Comparison of ENCODE assay signal across 20 cellular contexts in the genomic region with DNA sequence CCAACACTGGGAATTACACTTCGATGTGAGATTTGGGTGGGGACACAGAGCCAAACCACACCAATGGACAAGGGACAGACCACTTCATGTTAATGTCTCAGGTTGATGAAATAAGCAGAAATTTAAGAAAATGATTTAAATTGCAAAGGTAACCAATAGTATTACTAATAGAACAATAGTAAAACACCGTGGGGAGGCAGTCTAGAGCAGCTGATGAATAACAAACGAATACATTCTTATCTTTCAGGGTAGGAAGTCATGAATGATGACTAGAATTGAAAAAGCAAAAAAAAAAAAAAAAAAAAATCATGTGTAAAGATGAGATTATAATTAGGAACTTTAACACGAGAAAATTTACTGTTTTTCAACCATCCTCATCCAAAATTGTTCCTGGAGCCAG.
"Had no signal": no experiment of that assay in that cellular context is flagged by ENCODE, and none has a peak within 500 bp of the region (broad histone marks: within the 10 kb centered on the region; RNA-seq: fewer than 3 reads in every experiment).

No MANE protein-coding gene starts in this region.

- H3K9me3 Mint-ChIP-seq: neural crest cell had no signal

- H3K4me3 Mint-ChIP-seq: endodermal cell; immature natural killer cell; memory B cell; mesothelial cell of epicardium; natural killer cell; neural crest cell; stimulated activated effector memory CD8-positive, alpha-beta T cell treated with anti-CD3 and anti-CD28 coated beads, Interleukin-12 subunit alpha, Interleukin-12 subunit beta, amount 100 ng/mL, for 72 hours; type B pancreatic cell had no signal

- H3K4me1 Mint-ChIP-seq: immature natural killer cell; memory B cell; mesothelial cell of epicardium; natural killer cell; neural crest cell; stimulated activated effector memory CD8-positive, alpha-beta T cell treated with anti-CD3 and anti-CD28 coated beads, Interleukin-12 subunit alpha, Interleukin-12 subunit beta, amount 100 ng/mL, for 72 hours had no signal

- DNase-seq: effector CD4-positive, alpha-beta T cell; endodermal cell; erythroblast; foreskin keratinocyte; immature natural killer cell; left lung; lower lobe of right lung; natural killer cell; ovary; right cardiac atrium; stimulated activated CD4-positive, alpha-beta T cell treated with anti-CD3 and anti-CD28 coated beads, Interleukin-4, amount 100 ng/mL, for 1 hour; stimulated activated CD8-positive, alpha-beta memory T cell treated with anti-CD3 and anti-CD28 coated beads, Interleukin-4, amount 100 ng/mL, for 48 hours; stimulated activated naive CD8-positive, alpha-beta T cell treated with anti-CD3 and anti-CD28 coated beads, Interleukin-15, Interleukin-2, amounts not matched to agents 100 U/mL and 50 U/mL, for 24 hours; thyroid gland had no signal

- H3K27me3 Mint-ChIP-seq: memory B cell, type B pancreatic cell had no signal

- H3K27ac Mint-ChIP-seq: endodermal cell; immature natural killer cell; memory B cell; mesothelial cell of epicardium; natural killer cell; stimulated activated effector memory CD8-positive, alpha-beta T cell treated with anti-CD3 and anti-CD28 coated beads, Interleukin-12 subunit alpha, Interleukin-12 subunit beta, amount 100 ng/mL, for 72 hours; type B pancreatic cell had no signal

- H3K27ac ChIP-seq: foreskin keratinocyte, left lung, lower lobe of right lung, ovary, suprapubic skin, thyroid gland had no signal

- H3K36me3 Mint-ChIP-seq: immature natural killer cell; memory B cell; mesothelial cell of epicardium; natural killer cell; stimulated activated effector memory CD8-positive, alpha-beta T cell treated with anti-CD3 and anti-CD28 coated beads, Interleukin-12 subunit alpha, Interleukin-12 subunit beta, amount 100 ng/mL, for 72 hours; type B pancreatic cell had no signal

- ATAC-seq: foreskin keratinocyte; left lung; lower lobe of right lung; natural killer cell; right cardiac atrium; stimulated activated effector memory CD8-positive, alpha-beta T cell treated with anti-CD3 and anti-CD28 coated beads, Interleukin-12 subunit alpha, Interleukin-12 subunit beta, amount 100 ng/mL, for 72 hours; stimulated activated naive CD8-positive, alpha-beta T cell treated with anti-CD3 and anti-CD28 coated beads, Interleukin-15, Interleukin-2, amounts not matched to agents 100 U/mL and 50 U/mL, for 24 hours had no signal
